In the genomic region with DNA sequence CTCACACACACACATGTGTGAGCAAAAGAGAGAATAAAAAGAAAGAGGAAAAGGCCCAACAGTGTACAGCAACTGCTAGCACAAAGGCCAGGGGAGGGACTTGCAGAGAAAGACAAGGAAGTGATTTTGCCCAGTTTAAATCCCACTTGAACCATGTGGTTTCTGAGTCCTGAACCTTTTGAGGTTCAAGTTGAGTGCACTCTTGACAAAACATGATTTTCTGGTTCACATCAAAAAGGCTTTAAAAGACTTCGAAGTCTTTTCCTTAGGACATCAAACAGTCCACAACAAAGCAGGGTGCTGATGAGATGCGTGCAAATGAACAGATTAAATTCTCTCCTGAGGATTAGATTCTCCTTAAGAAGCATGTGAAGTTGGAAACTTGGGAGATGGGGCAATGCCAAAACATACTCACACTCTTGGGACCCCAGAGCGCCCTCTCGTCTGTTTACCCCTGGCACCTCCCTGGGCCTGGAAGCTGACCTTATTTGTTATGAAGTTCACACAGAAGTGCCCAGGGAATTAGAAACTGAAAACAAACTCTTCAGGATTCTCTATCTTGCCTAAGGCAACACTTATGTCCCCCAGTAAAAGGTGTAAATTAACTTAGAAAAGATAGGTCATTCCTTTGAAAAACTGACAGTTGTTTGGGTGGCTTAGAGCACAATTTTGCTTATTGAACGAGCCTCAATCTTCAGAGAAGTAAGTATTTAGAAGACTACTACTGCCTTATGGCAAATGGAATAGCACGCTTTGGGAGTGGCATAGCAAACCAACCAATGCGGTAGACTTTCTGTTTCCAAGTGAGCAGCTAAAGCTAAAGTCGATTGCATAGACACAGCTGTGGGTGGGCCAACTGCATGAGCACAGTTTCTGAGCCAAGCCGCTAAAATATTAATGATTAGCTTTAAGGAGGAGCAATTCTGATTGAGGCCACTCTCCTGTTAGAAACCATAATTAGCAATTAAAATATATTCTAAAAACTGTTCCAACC, we compare ENCODE assay signal across 1 cellular context.
TF ChIP-seq lines count a peak whose summit lies in the region.

No MANE protein-coding gene starts in this region.

TF ChIP-seq in HEK293, 187 proteins besides CTCF, POLR2A, EP300 and RAD21 (continued from another document):
- TF ChIP-seq, protein P1, sequence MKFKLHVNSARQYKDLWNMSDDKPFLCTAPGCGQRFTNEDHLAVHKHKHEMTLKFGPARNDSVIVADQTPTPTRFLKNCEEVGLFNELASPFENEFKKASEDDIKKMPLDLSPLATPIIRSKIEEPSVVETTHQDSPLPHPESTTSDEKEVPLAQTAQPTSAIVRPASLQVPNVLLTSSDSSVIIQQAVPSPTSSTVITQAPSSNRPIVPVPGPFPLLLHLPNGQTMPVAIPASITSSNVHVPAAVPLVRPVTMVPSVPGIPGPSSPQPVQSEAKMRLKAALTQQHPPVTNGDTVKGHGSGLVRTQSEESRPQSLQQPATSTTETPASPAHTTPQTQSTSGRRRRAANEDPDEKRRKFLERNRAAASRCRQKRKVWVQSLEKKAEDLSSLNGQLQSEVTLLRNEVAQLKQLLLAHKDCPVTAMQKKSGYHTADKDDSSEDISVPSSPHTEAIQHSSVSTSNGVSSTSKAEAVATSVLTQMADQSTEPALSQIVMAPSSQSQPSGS (tag by site-specific recombination; IDR thresholded peaks at IDR 0.05; ENCODE audit: low read depth) = no peak
- peak; percentile 29; the same call in 1 of the 2 replicates for TF ChIP-seq WT1 (tag by site-specific recombination; IDR thresholded peaks at IDR 0.05)
- no peak for TF ChIP-seq ZNF416 (tag by site-specific recombination; IDR thresholded peaks at IDR 0.05)
- TF ChIP-seq KLF10 (tag by site-specific recombination; IDR thresholded peaks at IDR 0.05) = no peak
- no peak for TF ChIP-seq KLF8 (tag by site-specific recombination; IDR thresholded peaks at IDR 0.05)
- TF ChIP-seq GLI2 (tag by site-specific recombination; IDR thresholded peaks at IDR 0.05; ENCODE audit: borderline replicate concordance, low read depth) = no peak
- no peak for TF ChIP-seq ZNF266 (tag by site-specific recombination; IDR thresholded peaks at IDR 0.05; ENCODE audit: low read depth)
- TF ChIP-seq BCL11B (tag by site-specific recombination; IDR thresholded peaks at IDR 0.05; ENCODE audit: low read depth) = no peak
- TF ChIP-seq ZNF76 (tag by site-specific recombination; IDR thresholded peaks at IDR 0.05; ENCODE audit: borderline replicate concordance, low read depth) = no peak
- no peak for TF ChIP-seq ZFP69B (tag by site-specific recombination; IDR thresholded peaks at IDR 0.05)
- TF ChIP-seq ZNF473 (tag by site-specific recombination; IDR thresholded peaks at IDR 0.05) = no peak
- no peak for TF ChIP-seq ZNF148 (tag by site-specific recombination; IDR thresholded peaks at IDR 0.05; ENCODE audit: borderline replicate concordance)
- no peak for TF ChIP-seq SCRT2 (tag by site-specific recombination; IDR thresholded peaks at IDR 0.05)
- TF ChIP-seq, protein P2, sequence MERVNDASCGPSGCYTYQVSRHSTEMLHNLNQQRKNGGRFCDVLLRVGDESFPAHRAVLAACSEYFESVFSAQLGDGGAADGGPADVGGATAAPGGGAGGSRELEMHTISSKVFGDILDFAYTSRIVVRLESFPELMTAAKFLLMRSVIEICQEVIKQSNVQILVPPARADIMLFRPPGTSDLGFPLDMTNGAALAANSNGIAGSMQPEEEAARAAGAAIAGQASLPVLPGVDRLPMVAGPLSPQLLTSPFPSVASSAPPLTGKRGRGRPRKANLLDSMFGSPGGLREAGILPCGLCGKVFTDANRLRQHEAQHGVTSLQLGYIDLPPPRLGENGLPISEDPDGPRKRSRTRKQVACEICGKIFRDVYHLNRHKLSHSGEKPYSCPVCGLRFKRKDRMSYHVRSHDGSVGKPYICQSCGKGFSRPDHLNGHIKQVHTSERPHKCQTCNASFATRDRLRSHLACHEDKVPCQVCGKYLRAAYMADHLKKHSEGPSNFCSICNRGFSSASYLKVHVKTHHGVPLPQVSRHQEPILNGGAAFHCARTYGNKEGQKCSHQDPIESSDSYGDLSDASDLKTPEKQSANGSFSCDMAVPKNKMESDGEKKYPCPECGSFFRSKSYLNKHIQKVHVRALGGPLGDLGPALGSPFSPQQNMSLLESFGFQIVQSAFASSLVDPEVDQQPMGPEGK (tag by site-specific recombination; IDR thresholded peaks at IDR 0.05) = no peak
- TF ChIP-seq, protein P3, sequence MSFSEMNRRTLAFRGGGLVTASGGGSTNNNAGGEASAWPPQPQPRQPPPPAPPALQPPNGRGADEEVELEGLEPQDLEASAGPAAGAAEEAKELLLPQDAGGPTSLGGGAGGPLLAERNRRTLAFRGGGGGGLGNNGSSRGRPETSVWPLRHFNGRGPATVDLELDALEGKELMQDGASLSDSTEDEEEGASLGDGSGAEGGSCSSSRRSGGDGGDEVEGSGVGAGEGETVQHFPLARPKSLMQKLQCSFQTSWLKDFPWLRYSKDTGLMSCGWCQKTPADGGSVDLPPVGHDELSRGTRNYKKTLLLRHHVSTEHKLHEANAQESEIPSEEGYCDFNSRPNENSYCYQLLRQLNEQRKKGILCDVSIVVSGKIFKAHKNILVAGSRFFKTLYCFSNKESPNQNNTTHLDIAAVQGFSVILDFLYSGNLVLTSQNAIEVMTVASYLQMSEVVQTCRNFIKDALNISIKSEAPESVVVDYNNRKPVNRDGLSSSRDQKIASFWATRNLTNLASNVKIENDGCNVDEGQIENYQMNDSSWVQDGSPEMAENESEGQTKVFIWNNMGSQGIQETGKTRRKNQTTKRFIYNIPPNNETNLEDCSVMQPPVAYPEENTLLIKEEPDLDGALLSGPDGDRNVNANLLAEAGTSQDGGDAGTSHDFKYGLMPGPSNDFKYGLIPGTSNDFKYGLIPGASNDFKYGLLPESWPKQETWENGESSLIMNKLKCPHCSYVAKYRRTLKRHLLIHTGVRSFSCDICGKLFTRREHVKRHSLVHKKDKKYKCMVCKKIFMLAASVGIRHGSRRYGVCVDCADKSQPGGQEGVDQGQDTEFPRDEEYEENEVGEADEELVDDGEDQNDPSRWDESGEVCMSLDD (tag by site-specific recombination; IDR thresholded peaks at IDR 0.05) = no peak
- no peak for TF ChIP-seq TSHZ1 (tag by site-specific recombination; IDR thresholded peaks at IDR 0.05; ENCODE audit: borderline replicate concordance)
- no peak for TF ChIP-seq TCF7L2 (IDR thresholded peaks at IDR 0.05; ENCODE audit: borderline replicate concordance, low read depth, low read length)
- TF ChIP-seq SP2 (tag by site-specific recombination; IDR thresholded peaks at IDR 0.05) = 0 out of 2 replicates have a peak, but pooled peaks have one; percentile 8
- TF ChIP-seq, protein P4, sequence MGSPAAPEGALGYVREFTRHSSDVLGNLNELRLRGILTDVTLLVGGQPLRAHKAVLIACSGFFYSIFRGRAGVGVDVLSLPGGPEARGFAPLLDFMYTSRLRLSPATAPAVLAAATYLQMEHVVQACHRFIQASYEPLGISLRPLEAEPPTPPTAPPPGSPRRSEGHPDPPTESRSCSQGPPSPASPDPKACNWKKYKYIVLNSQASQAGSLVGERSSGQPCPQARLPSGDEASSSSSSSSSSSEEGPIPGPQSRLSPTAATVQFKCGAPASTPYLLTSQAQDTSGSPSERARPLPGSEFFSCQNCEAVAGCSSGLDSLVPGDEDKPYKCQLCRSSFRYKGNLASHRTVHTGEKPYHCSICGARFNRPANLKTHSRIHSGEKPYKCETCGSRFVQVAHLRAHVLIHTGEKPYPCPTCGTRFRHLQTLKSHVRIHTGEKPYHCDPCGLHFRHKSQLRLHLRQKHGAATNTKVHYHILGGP (tag by site-specific recombination; IDR thresholded peaks at IDR 0.05) = no peak
- TF ChIP-seq ZNF510 (tag by site-specific recombination; IDR thresholded peaks at IDR 0.05; ENCODE audit: insufficient replicate concordance) = no peak
- TF ChIP-seq, protein P5, sequence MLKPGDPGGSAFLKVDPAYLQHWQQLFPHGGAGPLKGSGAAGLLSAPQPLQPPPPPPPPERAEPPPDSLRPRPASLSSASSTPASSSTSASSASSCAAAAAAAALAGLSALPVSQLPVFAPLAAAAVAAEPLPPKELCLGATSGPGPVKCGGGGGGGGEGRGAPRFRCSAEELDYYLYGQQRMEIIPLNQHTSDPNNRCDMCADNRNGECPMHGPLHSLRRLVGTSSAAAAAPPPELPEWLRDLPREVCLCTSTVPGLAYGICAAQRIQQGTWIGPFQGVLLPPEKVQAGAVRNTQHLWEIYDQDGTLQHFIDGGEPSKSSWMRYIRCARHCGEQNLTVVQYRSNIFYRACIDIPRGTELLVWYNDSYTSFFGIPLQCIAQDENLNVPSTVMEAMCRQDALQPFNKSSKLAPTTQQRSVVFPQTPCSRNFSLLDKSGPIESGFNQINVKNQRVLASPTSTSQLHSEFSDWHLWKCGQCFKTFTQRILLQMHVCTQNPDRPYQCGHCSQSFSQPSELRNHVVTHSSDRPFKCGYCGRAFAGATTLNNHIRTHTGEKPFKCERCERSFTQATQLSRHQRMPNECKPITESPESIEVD (tag by site-specific recombination; IDR thresholded peaks at IDR 0.05) = peak; percentile 73
- no peak for TF ChIP-seq ZNF571 (tag by site-specific recombination; IDR thresholded peaks at IDR 0.05)
